Comparison of ENCODE assay signal across 12 cellular contexts in the genomic region with DNA sequence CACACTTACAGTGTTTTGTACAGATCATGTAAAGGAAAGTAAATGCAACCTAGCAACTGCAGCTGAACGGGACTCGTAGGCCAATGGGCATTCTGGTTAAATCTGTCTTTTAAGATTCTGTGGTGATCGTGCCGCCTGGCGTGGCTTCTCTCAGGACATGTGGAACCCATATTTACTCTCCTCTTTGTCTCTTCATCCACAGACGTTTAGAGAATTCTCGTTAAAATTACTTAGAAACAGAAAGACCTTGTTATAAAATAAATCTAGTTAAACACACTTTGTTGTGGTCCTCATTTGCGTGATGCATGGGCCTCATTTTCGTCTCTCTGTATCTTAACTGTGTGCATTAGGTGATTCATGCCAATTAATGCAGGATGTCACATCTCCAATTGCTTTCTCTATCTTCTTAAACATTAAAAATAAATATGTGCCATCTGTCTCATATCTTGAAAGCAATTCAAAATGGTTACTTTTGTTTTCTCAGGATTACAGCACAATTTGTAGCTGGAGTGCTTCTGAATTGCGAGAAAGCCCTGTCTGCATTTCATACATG. TPM values are rescaled to one million over a fixed set of nuclear protein-coding genes. Genes with fewer than 3 reads are reported as not detected.
DNase-seq lines count a peak whose midpoint lies in the region; ATAC-seq and TF ChIP-seq lines count a peak whose summit lies in the region.
"Had no signal": no experiment of that assay in that cellular context is flagged by ENCODE, and none has a peak within 500 bp of the region (broad histone marks: within the 10 kb centered on the region; RNA-seq: fewer than 3 reads in every experiment).

No MANE protein-coding gene starts in this region.

- H3K27ac Mint-ChIP-seq in naive B cell, result peak overlapping the region in 4 of 6 donors; percentile 15 to 91 (median 24)

- POLR2A ChIA-PET in PC-3 (lab: Charles Lee; ENCODE audit: unreplicated experiment), result no interaction called here

- H3K27me3 ChIP-seq in PC-3 (ENCODE audit: low read length) (no peaks in the 10 kb centered on the region), testis (no peaks in the 10 kb centered on the region)

- peaks cover 4 to 9% (median 7%) of the 10 kb centered on the region in 3 donors for H3K4me1 Mint-ChIP-seq in naive B cell

- intact Hi-C loops in PC-3 (cut with micrococcal nuclease), result no loop called here
- intact Hi-C loops in testis (cut with DNase I; ENCODE audit: low total_unique reads), result no loop called here

- TF ChIP-seq POLR2A in testis (IDR thresholded peaks at IDR 0.05), result no peak

- no peak overlapping the region for H3K4me3 Mint-ChIP-seq in naive B cell
- H3K4me3 Mint-ChIP-seq: nephron progenitor cell had no signal

- peaks cover 0 to 2% (median 0%) of the 10 kb centered on the region in 7 donors for H3K9me3 Mint-ChIP-seq in naive B cell

- CTCF ChIA-PET in PC-3 (lab: Charles Lee), result no interaction called here

- no peaks in the 10 kb centered on the region for H3K9me3 ChIP-seq in PC-3 (ENCODE audit: low read length)
- no peaks in the 10 kb centered on the region for H3K9me3 ChIP-seq in testis

- H3K4me3 ChIP-seq in AG10803 (ENCODE audit: low read length) (no peak overlapping the region), PC-3 (ENCODE audit: low read length) (no peak overlapping the region), testis (no peak overlapping the region)

- peaks cover 11 to 29% of the 10 kb centered on the region in 2 donors for H3K36me3 Mint-ChIP-seq in naive B cell

- peak overlapping the region; percentile 20 for H3K27ac ChIP-seq in PC-3 (ENCODE audit: low read length)
- H3K27ac ChIP-seq in testis, result no peak overlapping the region

- H3K9me2 ChIP-seq in PC-3 (replicated peaks; ENCODE audit: low read length), result no peaks in the 10 kb centered on the region

- H3K4me1 ChIP-seq in PC-3 (ENCODE audit: insufficient read depth, low read length), result peaks cover 35% of the 10 kb centered on the region
- H3K4me1 ChIP-seq in testis, result peaks cover 14% of the 10 kb centered on the region

- DNase-seq in AG10803 (ENCODE audit: low read depth) (peak; percentile 72), PC-3 (no peak), dermis microvascular lymphatic vessel endothelial cell (ENCODE audit: low read depth in 2 of 2) (peak; percentile 57 to 77), naive B cell (no peak), dedifferentiated amniotic fluid mesenchymal stem cell (ENCODE audit: extremely low spot score) (no peak), testis (no peak), UCSD-AML1 (lab: John Stamatoyannopoulos, UW; ENCODE audit: unreplicated experiment) (no peak)
- DNase-seq: C1 segment of cervical spinal cord, NCI-H345, nephron progenitor cell, small intestine had no signal

- H2AFZ ChIP-seq in PC-3 (ENCODE audit: low read length), result no peak overlapping the region

- H3K27me3 Mint-ChIP-seq in naive B cell, result no peaks in the 10 kb centered on the region

- no peak overlapping the region for H3K4me2 ChIP-seq in PC-3 (ENCODE audit: low read length)

- TF ChIP-seq CTCF in AG10803 (conservative IDR thresholded peaks at IDR 0.05; ENCODE audit: low read length) (no peak; the same call in 1 of the 2 replicates), PC-3 (conservative IDR thresholded peaks at IDR 0.05; ENCODE audit: low read depth, low read length) (no peak), testis (IDR thresholded peaks at IDR 0.05) (no peak)

- peaks cover 7% of the 10 kb centered on the region; the same call in 1 of the 2 replicates for H4K20me1 ChIP-seq in PC-3 (ENCODE audit: low read length)

- ATAC-seq in PC-3, result no peak
- ATAC-seq in naive B cell (ENCODE audit: low read depth in 2 of 2), result no peak
- ATAC-seq in GM19328 (IDR thresholded peaks at IDR 0.05; ENCODE audit: unreplicated experiment), result no peak

- no TSS peak for BruUV-seq in PC-3 (replicated peaks; lab: Mats Ljungman, UMichigan)

- no peaks in the 10 kb centered on the region for H3F3A ChIP-seq in PC-3 (ENCODE audit: low read length, unreplicated experiment)

- H3K36me3 ChIP-seq in PC-3 (ENCODE audit: low read depth, low read length) (peaks cover 12% of the 10 kb centered on the region), testis (ENCODE audit: low read depth, missing control alignments) (no peaks in the 10 kb centered on the region)

- H3K9ac ChIP-seq in PC-3 (ENCODE audit: low read length), result no peak overlapping the region

- 78 to 82% methylated on average over 10 of the region's 10 CpGs for WGBS in testis, 2 donors

- H3K79me2 ChIP-seq in PC-3 (ENCODE audit: low read length), result peaks cover 6% of the 10 kb centered on the region

RNA-seq across cellular contexts. Expression of gene KLF6, which starts 11.5 kb away (rescaled TPM):
- 94.5 and 112 TPM in 2 replicates for total RNA-seq in PC-3 (2014; rRNA removed)
- 86.0 and 123 TPM in 2 replicates for total RNA-seq in dermis microvascular lymphatic vessel endothelial cell
- 1,000 to 10,000 TPM in 1 of 6 donors, 100 to 1,000 TPM in 5; 316 to 1,111 (median 647) TPM for polyA plus RNA-seq in naive B cell (ENCODE audit: low read depth in 6 of 6)
- total RNA-seq in testis, result 10 to 100 TPM; 30.8 to 35.7 TPM
- 41.5 TPM for polyA plus RNA-seq in testis (ENCODE audit: insufficient read depth, low read depth, low replicate concordance)

Comparison
In these comparisons a context has a peak if more than half of its experiments do, and no peak if none do; other contexts are left out.
1. DNase-seq: peak in AG10803 (single experiment) and dermis microvascular lymphatic vessel endothelial cell (2 of 2); none in PC-3 (single experiment), naive B cell (single experiment), dedifferentiated amniotic fluid mesenchymal stem cell (single experiment), testis (single experiment) and UCSD-AML1 (single experiment).